8 cellular contexts compared by ENCODE assay signal in the genomic region with DNA sequence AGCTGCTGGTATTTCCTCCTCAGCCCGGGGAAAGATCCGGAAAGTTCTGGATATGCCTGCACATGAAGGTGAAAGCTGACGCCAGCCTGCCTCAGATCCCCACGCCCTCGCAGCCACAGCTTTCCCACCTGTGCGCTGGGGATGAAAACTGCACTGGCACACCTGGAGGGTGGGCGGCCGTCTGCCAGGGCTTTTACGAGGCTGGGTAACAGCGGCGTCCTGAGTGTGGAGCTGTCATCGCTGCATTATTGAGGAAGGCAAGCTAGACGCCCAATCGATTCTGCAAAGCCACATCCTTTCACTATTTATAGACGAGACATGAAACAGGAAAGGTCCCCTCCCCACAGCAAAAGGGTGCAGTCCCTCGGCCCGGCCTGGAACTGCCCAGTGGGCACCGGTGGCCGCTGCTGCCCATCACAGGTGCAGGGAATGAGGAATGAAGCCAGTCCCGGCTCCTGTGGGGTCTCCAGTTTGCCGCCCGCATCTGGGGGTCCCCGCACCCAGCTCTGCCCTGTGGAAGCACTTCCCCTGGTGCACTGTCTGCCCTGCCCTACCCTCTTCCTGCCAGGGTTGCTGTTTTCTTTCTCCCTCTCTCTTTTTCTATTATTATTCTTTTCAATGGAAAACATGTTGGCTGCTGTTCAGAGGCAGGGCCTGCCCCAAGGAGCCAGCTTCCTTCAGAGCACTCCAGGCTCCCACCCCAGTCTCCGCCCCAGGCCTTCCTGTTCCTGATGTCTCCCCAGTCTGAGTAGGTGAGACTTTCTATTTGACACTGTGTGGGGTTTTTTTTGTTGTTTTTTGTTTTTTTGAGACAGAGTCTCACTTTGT. TPM values are rescaled to one million over a fixed set of nuclear protein-coding genes. Genes with fewer than 3 reads are reported as not detected.
A peak's percentile ranks its signal among the peaks of the same experiment; 100 is the strongest.
DNase-seq lines count a peak whose midpoint lies in the region; ATAC-seq and TF ChIP-seq lines count a peak whose summit lies in the region.

No MANE protein-coding gene starts in this region.

- peak; percentile 83 for DNase-seq in activated CD8-positive, alpha-beta T cell treated with anti-CD3 and anti-CD28 coated beads for 36 hours
- DNase-seq in Right ventricle myocardium inferior (ENCODE audit: missing footprints): no peak
- peak in 2 of 3 donors; percentile 65 to 67 for DNase-seq in stimulated activated CD4-positive, alpha-beta T cell treated with anti-CD3 and anti-CD28 coated beads, TNF-alpha, amount 100 ng/mL, for 48 hours (ENCODE audit: low read depth in 3 of 3)
- DNase-seq in NCI-H2196 treated with DMSO at 0.1 percent for 48 hours (lab: John Stamatoyannopoulos, UW; ENCODE audit: unreplicated experiment): no peak
- no peak for DNase-seq in Caco-2
- no peak for DNase-seq in epidermal melanocyte (ENCODE audit: insufficient read length, low spot score)

- H3K36me3 ChIP-seq in Caco-2 (ENCODE audit: control insufficient read depth, insufficient read depth, low read length): no peaks in the 10 kb centered on the region

- BruUV-seq in Caco-2 (replicated peaks; lab: Mats Ljungman, UMichigan): no TSS peak

- POLR2A ChIA-PET in activated CD8-positive, alpha-beta T cell treated with anti-CD3 and anti-CD28 coated beads for 36 hours (lab: Charles Lee): interaction anchor here (0.6 to 2.9 kb wide), 14 partner anchors 10 to 688 kb away, joined by 3 to 16 read pairs (median 3); a partner anchor contains a TSS
- POLR2A ChIA-PET in Caco-2 (lab: Charles Lee): no interaction called here

- H3K4me1 Mint-ChIP-seq in activated CD8-positive, alpha-beta T cell treated with anti-CD3 and anti-CD28 coated beads for 36 hours (ENCODE audit: low read depth): peaks cover 64% of the 10 kb centered on the region
- H3K4me1 Mint-ChIP-seq in Caco-2 (ENCODE audit: low read depth, unreplicated experiment): no peaks in the 10 kb centered on the region

- peak; percentile 27 for ATAC-seq in HG03342 (IDR thresholded peaks at IDR 0.05; ENCODE audit: unreplicated experiment)
- peak; percentile 73 for ATAC-seq in activated CD8-positive, alpha-beta T cell treated with anti-CD3 and anti-CD28 coated beads for 36 hours
- ATAC-seq in Right ventricle myocardium inferior: peak; percentile 32

- peak overlapping the region; percentile 99 for H3K27ac Mint-ChIP-seq in activated CD8-positive, alpha-beta T cell treated with anti-CD3 and anti-CD28 coated beads for 36 hours
- H3K27ac Mint-ChIP-seq in Caco-2 (ENCODE audit: unreplicated experiment): no peak overlapping the region

- intact Hi-C loops in activated CD8-positive, alpha-beta T cell treated with anti-CD3 and anti-CD28 coated beads for 36 hours (cut with micrococcal nuclease): loop anchor here (10.0 kb wide), 1 partner anchor 54 kb away; a partner anchor contains a TSS
- intact Hi-C loops in Right ventricle myocardium inferior (cut with DNase I) (no loop called here), Caco-2 (cut with micrococcal nuclease; ENCODE audit: unreplicated experiment) (no loop called here)

- H3K4me1 ChIP-seq in Caco-2: no peaks in the 10 kb centered on the region

- H3K36me3 Mint-ChIP-seq in activated CD8-positive, alpha-beta T cell treated with anti-CD3 and anti-CD28 coated beads for 36 hours (ENCODE audit: low read depth): peaks cover 36% of the 10 kb centered on the region
- peaks cover 10% of the 10 kb centered on the region for H3K36me3 Mint-ChIP-seq in Caco-2 (ENCODE audit: insufficient read depth, unreplicated experiment)

- no peak for TF ChIP-seq CTCF in 22Rv1 (IDR thresholded peaks at IDR 0.05)
- no peak for TF ChIP-seq CTCF in activated CD8-positive, alpha-beta T cell treated with anti-CD3 and anti-CD28 coated beads for 36 hours (IDR thresholded peaks at IDR 0.05)
- no peak for TF ChIP-seq CTCF in Caco-2 (IDR thresholded peaks at IDR 0.05; ENCODE audit: insufficient read depth in 1 of 2, low read depth in 1 of 2, low read length in 1 of 2, severe bottlenecking in 1 of 2, unreplicated experiment in 1 of 2)

- peak overlapping the region; percentile 72 for H3K4me3 Mint-ChIP-seq in activated CD8-positive, alpha-beta T cell treated with anti-CD3 and anti-CD28 coated beads for 36 hours
- no peak overlapping the region for H3K4me3 Mint-ChIP-seq in Caco-2 (ENCODE audit: unreplicated experiment)

- no peaks in the 10 kb centered on the region for H3K27me3 Mint-ChIP-seq in activated CD8-positive, alpha-beta T cell treated with anti-CD3 and anti-CD28 coated beads for 36 hours
- no peaks in the 10 kb centered on the region for H3K27me3 Mint-ChIP-seq in Caco-2 (ENCODE audit: insufficient read depth, unreplicated experiment)

- CTCF ChIA-PET in activated CD8-positive, alpha-beta T cell treated with anti-CD3 and anti-CD28 coated beads for 36 hours (lab: Charles Lee): interaction anchor here (0.7 to 4.7 kb wide), 4 partner anchors 9 to 52 kb away, joined by 3 to 36 read pairs (median 6); no protein-coding TSS in a partner anchor
- CTCF ChIA-PET in Caco-2 (lab: Charles Lee): interaction anchor here (0.8 kb wide), 1 partner anchor 88 kb away, joined by 3 read pairs; no protein-coding TSS in a partner anchor

- H3K9me3 ChIP-seq in Caco-2: no peaks in the 10 kb centered on the region

- H3K4me3 ChIP-seq in Caco-2 (ENCODE audit: low read depth, low read length): no peak overlapping the region

- no peaks in the 10 kb centered on the region for H3K27me3 ChIP-seq in Caco-2 (replicated peaks; ENCODE audit: control insufficient read depth, insufficient read depth, low read length)

- H3K27ac ChIP-seq in 22Rv1: peak overlapping the region; percentile 78

- no peaks in the 10 kb centered on the region for H3K9me3 Mint-ChIP-seq in activated CD8-positive, alpha-beta T cell treated with anti-CD3 and anti-CD28 coated beads for 36 hours
- no peaks in the 10 kb centered on the region for H3K9me3 Mint-ChIP-seq in Caco-2 (ENCODE audit: unreplicated experiment)

RNA-seq across cellular contexts. Expression of a gene that starts 7.0 kb away (rescaled TPM):
- 10 to 100 TPM; 45.7 to 47.6 TPM for total RNA-seq in activated CD8-positive, alpha-beta T cell treated with anti-CD3 and anti-CD28 coated beads for 36 hours
- 18.7 TPM for total RNA-seq in Right ventricle myocardium inferior
- 5.5 and 6.3 TPM in 2 replicates for total RNA-seq in Caco-2 (2022)

RNA-seq across cellular contexts. Expression of a gene that starts 56.0 kb away (rescaled TPM):
- total RNA-seq in activated CD8-positive, alpha-beta T cell treated with anti-CD3 and anti-CD28 coated beads for 36 hours: 10 to 100 TPM; 67.9 to 69.8 TPM
- total RNA-seq in Right ventricle myocardium inferior (22.3 TPM), Caco-2 (2022) (76.4 and 81.3 TPM in 2 replicates)

Comparison
In these comparisons a context has a peak if more than half of its experiments do, and no peak if none do; other contexts are left out.
1. DNase-seq: peak in activated CD8-positive, alpha-beta T cell treated with anti-CD3 and anti-CD28 coated beads for 36 hours (single experiment) and stimulated activated CD4-positive, alpha-beta T cell treated with anti-CD3 and anti-CD28 coated beads, TNF-alpha, amount 100 ng/mL, for 48 hours (2 of 3); none in Right ventricle myocardium inferior (single experiment), NCI-H2196 treated with DMSO at 0.1 percent for 48 hours (single experiment), Caco-2 (0 of 2) and epidermal melanocyte (single experiment).
2. Peak in every context shown above with its lines, with median percentiles within 50 percentile points of each other: ATAC-seq.